28 cellular contexts compared by ENCODE assay signal in the genomic region with DNA sequence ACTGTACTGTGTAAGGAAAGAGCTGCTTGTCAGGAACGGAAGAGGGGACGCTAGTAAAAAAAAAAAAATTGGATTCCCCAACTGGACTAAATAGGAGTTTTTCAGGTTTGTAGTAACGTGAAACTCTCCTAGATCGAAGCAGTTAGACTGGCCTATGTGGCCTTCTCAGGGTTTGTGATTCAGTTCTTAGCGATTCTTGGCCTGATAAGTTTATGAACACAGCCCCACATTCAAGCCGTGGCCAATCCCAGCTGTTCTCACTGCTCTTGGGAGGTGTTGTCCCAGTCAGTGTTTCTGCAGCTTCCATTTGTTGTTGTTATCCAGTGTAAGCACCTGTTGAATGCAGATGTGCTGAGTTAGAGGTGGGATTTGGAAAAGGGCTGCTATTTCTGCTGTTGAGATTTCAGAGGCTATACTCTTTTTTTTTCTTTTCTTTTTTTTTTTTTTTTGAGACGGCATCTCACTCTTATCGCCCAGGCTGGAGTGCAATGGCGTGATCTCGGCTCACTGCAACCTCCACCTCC.
"Had no signal": no experiment of that assay in that cellular context is flagged by ENCODE, and none has a peak within 500 bp of the region (broad histone marks: within the 10 kb centered on the region; RNA-seq: fewer than 3 reads in every experiment).

No MANE protein-coding gene starts in this region.

- H3K4me1 Mint-ChIP-seq: activated CD8-positive, alpha-beta memory T cell treated with anti-CD3 and anti-CD28 coated beads, Interleukin-2, amount 10 ng/mL, durations not matched to agents 7 days and 5 days; activated naive CD4-positive, alpha-beta T cell treated with anti-CD3 and anti-CD28 coated beads, Interleukin-2, amount 10 ng/mL, durations not matched to agents 7 days and 5 days; activated naive CD8-positive, alpha-beta T cell treated with anti-CD3 and anti-CD28 coated beads for 36 hours; activated T-helper 17 cell treated with anti-CD3 and anti-CD28 coated beads, Interleukin-2, amount 50 U/mL, for 72 hours had no signal

- H3K27ac Mint-ChIP-seq: activated B cell treated with CpG ODN at 0.5 μM for 24 hours; activated CD4-positive, alpha-beta T cell treated with anti-CD3 and anti-CD28 coated beads, Interleukin-2, amount 10 ng/mL, durations not matched to agents 24 days and 14 days; activated CD8-positive, alpha-beta memory T cell treated with anti-CD3 and anti-CD28 coated beads, Interleukin-2, amount 10 ng/mL, durations not matched to agents 7 days and 5 days; activated naive CD4-positive, alpha-beta T cell treated with anti-CD3 and anti-CD28 coated beads, Interleukin-2, amount 10 ng/mL, durations not matched to agents 7 days and 5 days; activated naive CD8-positive, alpha-beta T cell treated with anti-CD3 and anti-CD28 coated beads for 36 hours; activated T-cell treated with anti-CD3 and anti-CD28 coated beads, Interleukin-2, amount 50 U/mL, for 24 hours; activated T-helper 17 cell treated with anti-CD3 and anti-CD28 coated beads, Interleukin-2, amount 50 U/mL, for 72 hours; T-cell had no signal

- H3K27me3 ChIP-seq: breast epithelium, Peyer's patch had no signal

- H3K36me3 ChIP-seq: breast epithelium had no signal

- H3K4me1 ChIP-seq: breast epithelium, Peyer's patch had no signal

- H3K27ac ChIP-seq: breast epithelium, Peyer's patch, SK-N-MC had no signal

- H3K9me3 ChIP-seq: breast epithelium, Peyer's patch had no signal

- H3K4me3 ChIP-seq: breast epithelium, Peyer's patch, SK-N-MC had no signal

- H3K9me3 Mint-ChIP-seq: activated B cell treated with CpG ODN at 0.5 μM for 24 hours; activated CD4-positive, alpha-beta T cell treated with anti-CD3 and anti-CD28 coated beads, Interleukin-2, amount 10 ng/mL, durations not matched to agents 24 days and 14 days; activated naive CD4-positive, alpha-beta T cell treated with anti-CD3 and anti-CD28 coated beads, Interleukin-2, amount 10 ng/mL, durations not matched to agents 7 days and 5 days; activated naive CD8-positive, alpha-beta T cell treated with anti-CD3 and anti-CD28 coated beads for 36 hours; activated T-cell treated with anti-CD3 and anti-CD28 coated beads, Interleukin-2, amount 50 U/mL, for 24 hours; activated T-helper 17 cell treated with anti-CD3 and anti-CD28 coated beads, Interleukin-2, amount 50 U/mL, for 72 hours; T-cell had no signal

- ATAC-seq: activated CD8-positive, alpha-beta memory T cell treated with anti-CD3 and anti-CD28 coated beads, Interleukin-2, amount 10 ng/mL, durations not matched to agents 7 days and 5 days; activated T-helper 17 cell treated with anti-CD3 and anti-CD28 coated beads, Interleukin-2, amount 50 U/mL, for 72 hours; T-cell had no signal

- H3K4me3 Mint-ChIP-seq: activated B cell treated with CpG ODN at 0.5 μM for 24 hours; activated CD4-positive, alpha-beta T cell treated with anti-CD3 and anti-CD28 coated beads, Interleukin-2, amount 10 ng/mL, durations not matched to agents 24 days and 14 days; activated CD8-positive, alpha-beta memory T cell treated with anti-CD3 and anti-CD28 coated beads, Interleukin-2, amount 10 ng/mL, durations not matched to agents 7 days and 5 days; activated naive CD4-positive, alpha-beta T cell treated with anti-CD3 and anti-CD28 coated beads, Interleukin-2, amount 10 ng/mL, durations not matched to agents 7 days and 5 days; activated naive CD8-positive, alpha-beta T cell treated with anti-CD3 and anti-CD28 coated beads for 36 hours; activated T-cell treated with anti-CD3 and anti-CD28 coated beads, Interleukin-2, amount 50 U/mL, for 24 hours; activated T-helper 17 cell treated with anti-CD3 and anti-CD28 coated beads, Interleukin-2, amount 50 U/mL, for 72 hours; T-cell had no signal

- H3K27me3 Mint-ChIP-seq: activated B cell treated with CpG ODN at 0.5 μM for 24 hours; activated CD4-positive, alpha-beta T cell treated with anti-CD3 and anti-CD28 coated beads, Interleukin-2, amount 10 ng/mL, durations not matched to agents 24 days and 14 days; activated CD8-positive, alpha-beta memory T cell treated with anti-CD3 and anti-CD28 coated beads, Interleukin-2, amount 10 ng/mL, durations not matched to agents 7 days and 5 days; activated naive CD4-positive, alpha-beta T cell treated with anti-CD3 and anti-CD28 coated beads, Interleukin-2, amount 10 ng/mL, durations not matched to agents 7 days and 5 days; activated naive CD8-positive, alpha-beta T cell treated with anti-CD3 and anti-CD28 coated beads for 36 hours; activated T-cell treated with anti-CD3 and anti-CD28 coated beads, Interleukin-2, amount 50 U/mL, for 24 hours; activated T-helper 17 cell treated with anti-CD3 and anti-CD28 coated beads, Interleukin-2, amount 50 U/mL, for 72 hours; T-cell had no signal

- DNase-seq: activated B cell treated with CpG ODN at 0.5 μM for 24 hours; activated CD4-positive, alpha-beta T cell treated with anti-CD3 and anti-CD28 coated beads for 1 hour; activated CD4-positive, alpha-beta T cell treated with anti-CD3 and anti-CD28 coated beads, Interleukin-2, amount 10 ng/mL, durations not matched to agents 24 days and 14 days; activated CD4-positive, alpha-beta T cell treated with anti-CD3 and anti-CD28 coated beads, Interleukin-2, amount 50 U/mL, for 48 hours; activated CD8-positive, alpha-beta memory T cell treated with anti-CD3 and anti-CD28 coated beads, Interleukin-2, amount 10 ng/mL, durations not matched to agents 7 days and 5 days; activated gamma-delta T cell treated with Interleukin-2 at 50 U/mL for 16 hours; activated naive CD4-positive, alpha-beta T cell treated with anti-CD3 and anti-CD28 coated beads, Interleukin-2, amount 10 ng/mL, durations not matched to agents 7 days and 5 days; activated naive CD8-positive, alpha-beta T cell treated with anti-CD3 and anti-CD28 coated beads for 36 hours; activated T-cell treated with anti-CD3 and anti-CD28 coated beads, Interleukin-2, amount 50 U/mL, for 24 hours; aorta; caudate nucleus; Karpas-422; NCI-H1048; NCI-H146; NCI-H187 treated with DMSO at 0.1 percent for 48 hours; NCI-H2171; NCI-H2227 treated with DMSO at 0.1 percent for 48 hours; NCI-H69; NK-92 treated with Interleukin-12 subunit alpha and Interleukin-12 subunit beta, amount 100 ng/mL, for 24 hours; OCI-M1; Peyer's patch; SIG-M5; T-cell; T-helper 2 cell; T1000 had no signal
